In genomic region chr5:139774980-139775654, GRCh38 we compare ENCODE assay signal across 2 cellular contexts.
A peak's percentile ranks its signal among the peaks of the same experiment; 100 is the strongest.
TF ChIP-seq lines count a peak whose summit lies in the region.

No MANE protein-coding gene starts in this region.

TF ChIP-seq in HEK293, 187 proteins besides CTCF, POLR2A, EP300 and RAD21 (continued from another document):
- TF ChIP-seq ZNF629 (tag by site-specific recombination; IDR thresholded peaks at IDR 0.05), result peak; percentile 38; the same call in 1 of the 2 replicates
- TF ChIP-seq EGR2 (tag by site-specific recombination; IDR thresholded peaks at IDR 0.05; ENCODE audit: low read depth), result peak; percentile 36
- TF ChIP-seq KLF9 (tag by site-specific recombination; IDR thresholded peaks at IDR 0.05; ENCODE audit: low read depth), result no peak
- TF ChIP-seq SCRT2 (tag by site-specific recombination; IDR thresholded peaks at IDR 0.05), result 0 out of 2 replicates have a peak, but pooled peaks have one; percentile 30
- TF ChIP-seq ZNF23 (tag by site-specific recombination; IDR thresholded peaks at IDR 0.05; ENCODE audit: borderline replicate concordance), result no peak
- 0 out of 2 replicates have a peak, but pooled peaks have one; percentile 43 for TF ChIP-seq ZNF280D (tag by site-specific recombination; IDR thresholded peaks at IDR 0.05)
- TF ChIP-seq ZBTB17 (tag by site-specific recombination; IDR thresholded peaks at IDR 0.05), result 0 out of 2 replicates have a peak, but pooled peaks have one; percentile 13
- TF ChIP-seq ZNF48 (tag by site-specific recombination; IDR thresholded peaks at IDR 0.05), result no peak
- 0 out of 2 replicates have a peak, but pooled peaks have one; percentile 34 for TF ChIP-seq SP7 (tag by site-specific recombination; IDR thresholded peaks at IDR 0.05)
- peak; percentile 45; the same call in 1 of the 2 replicates for TF ChIP-seq KLF17 (tag by site-specific recombination; IDR thresholded peaks at IDR 0.05)
- TF ChIP-seq ZNF768 (tag by site-specific recombination; IDR thresholded peaks at IDR 0.05), result peak; percentile 90; the same call in 1 of the 2 replicates
- TF ChIP-seq ZNF677 (tag by site-specific recombination; IDR thresholded peaks at IDR 0.05), result peak; percentile 79
- no peak for TF ChIP-seq ZNF433 (tag by site-specific recombination; IDR thresholded peaks at IDR 0.05; ENCODE audit: low read depth)
- TF ChIP-seq GLIS1 (tag by site-specific recombination; IDR thresholded peaks at IDR 0.05), result peak; percentile 34; the same call in 1 of the 2 replicates
- peak; percentile 75 for TF ChIP-seq PATZ1 (tag by site-specific recombination; IDR thresholded peaks at IDR 0.05)
- TF ChIP-seq ZNF184 (tag by site-specific recombination; IDR thresholded peaks at IDR 0.05), result no peak
- peak; percentile 96 for TF ChIP-seq ZNF664 (tag by site-specific recombination; IDR thresholded peaks at IDR 0.05)
- peak; percentile 82 for TF ChIP-seq ZBTB21 (tag by site-specific recombination; IDR thresholded peaks at IDR 0.05)
- TF ChIP-seq ZNF660 (tag by site-specific recombination; IDR thresholded peaks at IDR 0.05), result peak; percentile 83

TF ChIP-seq in HepG2, 621 proteins besides CTCF, POLR2A, EP300 and RAD21 (continued from another document and continues in another):
- TF ChIP-seq THRA (CRISPR knock-in tag; IDR thresholded peaks at IDR 0.05; ENCODE audit: borderline replicate concordance) (0 out of 2 replicates have a peak, but pooled peaks have one; percentile 33), SALL1 (CRISPR knock-in tag; IDR thresholded peaks at IDR 0.05) (0 out of 2 replicates have a peak, but pooled peaks have one; percentile 26), RXRA (CRISPR knock-in tag; IDR thresholded peaks at IDR 0.05) (peak; percentile 28; the same call in 1 of the 2 replicates), FOXC1 (CRISPR knock-in tag; IDR thresholded peaks at IDR 0.05; ENCODE audit: borderline replicate concordance) (0 out of 2 replicates have a peak, but pooled peaks have one; percentile 33), ZNF768 (CRISPR knock-in tag; IDR thresholded peaks at IDR 0.05) (peak; percentile 95), MXI1 (IDR thresholded peaks at IDR 0.05; ENCODE audit: borderline replicate concordance, low read depth, low read length) (peak; percentile 44; the same call in 1 of the 3 replicates), ZNF350 (CRISPR knock-in tag; IDR thresholded peaks at IDR 0.05; ENCODE audit: borderline replicate concordance, low read depth) (peak; percentile 37; the same call in 1 of the 2 replicates), DRAP1 (CRISPR knock-in tag; IDR thresholded peaks at IDR 0.05) (0 out of 2 replicates have a peak, but pooled peaks have one; percentile 22), ZNF580 (CRISPR knock-in tag; IDR thresholded peaks at IDR 0.05; ENCODE audit: borderline replicate concordance, low read depth) (peak; percentile 31; the same call in 1 of the 2 replicates), HIVEP1 (CRISPR knock-in tag; IDR thresholded peaks at IDR 0.05) (0 out of 2 replicates have a peak, but pooled peaks have one; percentile 41), NR2F6 (IDR thresholded peaks at IDR 0.05) (no peak), NR2F6 (CRISPR knock-in tag; IDR thresholded peaks at IDR 0.05) (0 out of 2 replicates have a peak, but pooled peaks have one; percentile 25), ZNF770 (CRISPR knock-in tag; IDR thresholded peaks at IDR 0.05) (peak; percentile 32; the same call in 1 of the 2 replicates), STAG1 (CRISPR knock-in tag; IDR thresholded peaks at IDR 0.05) (peak; percentile 72), ZSCAN22 (CRISPR knock-in tag; IDR thresholded peaks at IDR 0.05) (no peak), ZFX (CRISPR knock-in tag; IDR thresholded peaks at IDR 0.05; ENCODE audit: low read depth) (0 out of 2 replicates have a peak, but pooled peaks have one; percentile 35), ELF1 (CRISPR knock-in tag; IDR thresholded peaks at IDR 0.05) (no peak), ZKSCAN1 (IDR thresholded peaks at IDR 0.05; ENCODE audit: low read length) (no peak), KDM2A (CRISPR knock-in tag; IDR thresholded peaks at IDR 0.05; ENCODE audit: borderline replicate concordance, low read depth) (peak; percentile 42; the same call in 1 of the 2 replicates), GATAD2A (CRISPR knock-in tag; IDR thresholded peaks at IDR 0.05) (0 out of 2 replicates have a peak, but pooled peaks have one; percentile 16), ZMYM3 (CRISPR knock-in tag; IDR thresholded peaks at IDR 0.05) (peak; percentile 74), PAF1 (CRISPR knock-in tag; IDR thresholded peaks at IDR 0.05) (no peak), ZC3H13 (CRISPR knock-in tag; IDR thresholded peaks at IDR 0.05) (no peak), ZFP91 (CRISPR knock-in tag; IDR thresholded peaks at IDR 0.05; ENCODE audit: borderline replicate concordance) (0 out of 2 replicates have a peak, but pooled peaks have one; percentile 41), SP5 (CRISPR knock-in tag; IDR thresholded peaks at IDR 0.05; ENCODE audit: borderline replicate concordance, low read depth) (0 out of 2 replicates have a peak, but pooled peaks have one; percentile 21), ZBTB2 (CRISPR knock-in tag; IDR thresholded peaks at IDR 0.05; ENCODE audit: low read depth) (no peak), SOX6 (IDR thresholded peaks at IDR 0.05) (no peak), SOX6 (CRISPR knock-in tag; IDR thresholded peaks at IDR 0.05) (0 out of 2 replicates have a peak, but pooled peaks have one; percentile 40), ZMYM4 (CRISPR knock-in tag; IDR thresholded peaks at IDR 0.05) (peak; percentile 45; the same call in 1 of the 2 replicates), ZNF687 (CRISPR knock-in tag; IDR thresholded peaks at IDR 0.05) (peak; percentile 58), KDM5B (CRISPR knock-in tag; IDR thresholded peaks at IDR 0.05; ENCODE audit: borderline replicate concordance) (peak; percentile 23; the same call in 1 of the 2 replicates), CBX1 (IDR thresholded peaks at IDR 0.05; ENCODE audit: low read depth) (peak; percentile 55), POGZ (CRISPR knock-in tag; IDR thresholded peaks at IDR 0.05) (0 out of 2 replicates have a peak, but pooled peaks have one; percentile 29), ZNF501 (CRISPR knock-in tag; IDR thresholded peaks at IDR 0.05) (no peak), PATZ1 (CRISPR knock-in tag; IDR thresholded peaks at IDR 0.05) (peak; percentile 65), KDM4B (CRISPR knock-in tag; IDR thresholded peaks at IDR 0.05) (peak; percentile 55; the same call in 1 of the 2 replicates), KAT2B (IDR thresholded peaks at IDR 0.05; ENCODE audit: borderline replicate concordance, low read depth, low read length) (no peak), GABPB1 (CRISPR knock-in tag; IDR thresholded peaks at IDR 0.05) (peak; percentile 54; the same call in 1 of the 2 replicates)
